Comparison of ENCODE assay signal across 1 cellular context in the genomic region with DNA sequence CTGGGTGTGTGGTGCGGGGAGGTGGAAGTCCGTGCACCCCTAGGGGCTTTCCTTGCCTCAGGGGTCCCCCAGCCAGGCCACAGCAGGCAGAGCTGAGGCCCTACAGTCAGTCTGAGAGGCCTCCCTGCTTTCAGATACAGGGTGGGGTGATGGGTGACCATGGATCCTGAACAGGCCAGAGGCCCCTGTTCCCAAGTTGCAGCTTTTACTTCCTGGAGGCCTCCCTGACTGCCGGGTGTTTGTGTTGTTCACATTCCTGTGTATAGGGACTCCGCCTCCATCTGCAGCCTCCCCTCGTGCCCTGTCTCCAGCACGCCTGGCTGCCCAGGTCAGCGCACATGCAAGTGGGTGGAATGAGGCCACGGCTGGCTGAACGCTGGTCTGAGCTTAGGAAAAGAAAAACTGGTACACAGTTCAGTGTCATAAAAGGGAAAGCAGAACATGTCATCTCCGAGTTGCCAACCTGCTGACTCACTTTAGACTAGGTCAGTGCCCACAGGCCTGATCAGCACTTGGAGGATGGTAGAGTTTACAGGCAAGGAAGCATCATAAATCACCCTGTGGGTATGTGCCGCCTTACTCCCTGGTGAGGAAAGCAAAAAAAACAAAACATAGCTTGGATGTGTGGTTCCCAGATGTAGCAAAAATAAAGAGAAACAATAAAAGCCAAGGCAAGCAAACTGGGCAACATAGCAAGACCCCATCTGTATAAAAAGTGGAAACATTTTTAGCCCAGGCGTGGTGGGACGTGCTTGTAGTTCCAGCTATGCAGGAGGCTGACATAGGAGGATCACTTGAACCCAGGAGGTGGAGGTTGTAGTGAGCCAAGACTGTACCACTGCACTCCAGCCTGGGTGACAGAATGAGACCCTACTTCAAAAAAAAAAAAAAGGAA.
A peak's percentile ranks its signal among the peaks of the same experiment; 100 is the strongest.
TF ChIP-seq lines count a peak whose summit lies in the region.

No MANE protein-coding gene starts in this region.

TF ChIP-seq in HepG2, 621 proteins besides CTCF, POLR2A, EP300 and RAD21 (continues in another document):
- TF ChIP-seq MEIS1 (CRISPR knock-in tag; IDR thresholded peaks at IDR 0.05; ENCODE audit: borderline replicate concordance) = peak; percentile 52; the same call in 1 of the 2 replicates
- TF ChIP-seq NFE2L1 (CRISPR knock-in tag; IDR thresholded peaks at IDR 0.05; ENCODE audit: borderline replicate concordance) = no peak
- no peak for TF ChIP-seq ZNF576 (CRISPR knock-in tag; IDR thresholded peaks at IDR 0.05)
- TF ChIP-seq ZMYM2 (CRISPR knock-in tag; IDR thresholded peaks at IDR 0.05) = no peak; the same call in 1 of the 2 replicates
- no peak for TF ChIP-seq REL (CRISPR knock-in tag; conservative IDR thresholded peaks at IDR 0.05)
- TF ChIP-seq ZNF75D (CRISPR knock-in tag; IDR thresholded peaks at IDR 0.05; ENCODE audit: borderline replicate concordance) = no peak
- no peak for TF ChIP-seq NFATC3 (CRISPR knock-in tag; IDR thresholded peaks at IDR 0.05)
- 0 out of 2 replicates have a peak, but pooled peaks have one; percentile 15 for TF ChIP-seq CHD2 (IDR thresholded peaks at IDR 0.05; ENCODE audit: low read depth, low read length)
- no peak for TF ChIP-seq ZNF720 (CRISPR knock-in tag; IDR thresholded peaks at IDR 0.05)
- TF ChIP-seq, protein P1, sequence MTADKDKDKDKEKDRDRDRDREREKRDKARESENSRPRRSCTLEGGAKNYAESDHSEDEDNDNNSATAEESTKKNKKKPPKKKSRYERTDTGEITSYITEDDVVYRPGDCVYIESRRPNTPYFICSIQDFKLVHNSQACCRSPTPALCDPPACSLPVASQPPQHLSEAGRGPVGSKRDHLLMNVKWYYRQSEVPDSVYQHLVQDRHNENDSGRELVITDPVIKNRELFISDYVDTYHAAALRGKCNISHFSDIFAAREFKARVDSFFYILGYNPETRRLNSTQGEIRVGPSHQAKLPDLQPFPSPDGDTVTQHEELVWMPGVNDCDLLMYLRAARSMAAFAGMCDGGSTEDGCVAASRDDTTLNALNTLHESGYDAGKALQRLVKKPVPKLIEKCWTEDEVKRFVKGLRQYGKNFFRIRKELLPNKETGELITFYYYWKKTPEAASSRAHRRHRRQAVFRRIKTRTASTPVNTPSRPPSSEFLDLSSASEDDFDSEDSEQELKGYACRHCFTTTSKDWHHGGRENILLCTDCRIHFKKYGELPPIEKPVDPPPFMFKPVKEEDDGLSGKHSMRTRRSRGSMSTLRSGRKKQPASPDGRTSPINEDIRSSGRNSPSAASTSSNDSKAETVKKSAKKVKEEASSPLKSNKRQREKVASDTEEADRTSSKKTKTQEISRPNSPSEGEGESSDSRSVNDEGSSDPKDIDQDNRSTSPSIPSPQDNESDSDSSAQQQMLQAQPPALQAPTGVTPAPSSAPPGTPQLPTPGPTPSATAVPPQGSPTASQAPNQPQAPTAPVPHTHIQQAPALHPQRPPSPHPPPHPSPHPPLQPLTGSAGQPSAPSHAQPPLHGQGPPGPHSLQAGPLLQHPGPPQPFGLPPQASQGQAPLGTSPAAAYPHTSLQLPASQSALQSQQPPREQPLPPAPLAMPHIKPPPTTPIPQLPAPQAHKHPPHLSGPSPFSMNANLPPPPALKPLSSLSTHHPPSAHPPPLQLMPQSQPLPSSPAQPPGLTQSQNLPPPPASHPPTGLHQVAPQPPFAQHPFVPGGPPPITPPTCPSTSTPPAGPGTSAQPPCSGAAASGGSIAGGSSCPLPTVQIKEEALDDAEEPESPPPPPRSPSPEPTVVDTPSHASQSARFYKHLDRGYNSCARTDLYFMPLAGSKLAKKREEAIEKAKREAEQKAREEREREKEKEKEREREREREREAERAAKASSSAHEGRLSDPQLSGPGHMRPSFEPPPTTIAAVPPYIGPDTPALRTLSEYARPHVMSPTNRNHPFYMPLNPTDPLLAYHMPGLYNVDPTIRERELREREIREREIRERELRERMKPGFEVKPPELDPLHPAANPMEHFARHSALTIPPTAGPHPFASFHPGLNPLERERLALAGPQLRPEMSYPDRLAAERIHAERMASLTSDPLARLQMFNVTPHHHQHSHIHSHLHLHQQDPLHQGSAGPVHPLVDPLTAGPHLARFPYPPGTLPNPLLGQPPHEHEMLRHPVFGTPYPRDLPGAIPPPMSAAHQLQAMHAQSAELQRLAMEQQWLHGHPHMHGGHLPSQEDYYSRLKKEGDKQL (CRISPR knock-in tag; IDR thresholded peaks at IDR 0.05; ENCODE audit: low read depth) = no peak
- no peak; the same call in 1 of the 2 replicates for TF ChIP-seq NAIF1 (CRISPR knock-in tag; IDR thresholded peaks at IDR 0.05; ENCODE audit: borderline replicate concordance)
- TF ChIP-seq ZMAT3 (CRISPR knock-in tag; conservative IDR thresholded peaks at IDR 0.05) = peak; percentile 90
- TF ChIP-seq TCF7 (IDR thresholded peaks at IDR 0.05; ENCODE audit: low read depth) = no peak
- peak; percentile 45; the same call in 1 of the 2 replicates for TF ChIP-seq CCDC6 (CRISPR knock-in tag; IDR thresholded peaks at IDR 0.05)
- TF ChIP-seq FOSL1 (CRISPR knock-in tag; IDR thresholded peaks at IDR 0.05; ENCODE audit: borderline replicate concordance) = no peak
- TF ChIP-seq, protein P2, sequence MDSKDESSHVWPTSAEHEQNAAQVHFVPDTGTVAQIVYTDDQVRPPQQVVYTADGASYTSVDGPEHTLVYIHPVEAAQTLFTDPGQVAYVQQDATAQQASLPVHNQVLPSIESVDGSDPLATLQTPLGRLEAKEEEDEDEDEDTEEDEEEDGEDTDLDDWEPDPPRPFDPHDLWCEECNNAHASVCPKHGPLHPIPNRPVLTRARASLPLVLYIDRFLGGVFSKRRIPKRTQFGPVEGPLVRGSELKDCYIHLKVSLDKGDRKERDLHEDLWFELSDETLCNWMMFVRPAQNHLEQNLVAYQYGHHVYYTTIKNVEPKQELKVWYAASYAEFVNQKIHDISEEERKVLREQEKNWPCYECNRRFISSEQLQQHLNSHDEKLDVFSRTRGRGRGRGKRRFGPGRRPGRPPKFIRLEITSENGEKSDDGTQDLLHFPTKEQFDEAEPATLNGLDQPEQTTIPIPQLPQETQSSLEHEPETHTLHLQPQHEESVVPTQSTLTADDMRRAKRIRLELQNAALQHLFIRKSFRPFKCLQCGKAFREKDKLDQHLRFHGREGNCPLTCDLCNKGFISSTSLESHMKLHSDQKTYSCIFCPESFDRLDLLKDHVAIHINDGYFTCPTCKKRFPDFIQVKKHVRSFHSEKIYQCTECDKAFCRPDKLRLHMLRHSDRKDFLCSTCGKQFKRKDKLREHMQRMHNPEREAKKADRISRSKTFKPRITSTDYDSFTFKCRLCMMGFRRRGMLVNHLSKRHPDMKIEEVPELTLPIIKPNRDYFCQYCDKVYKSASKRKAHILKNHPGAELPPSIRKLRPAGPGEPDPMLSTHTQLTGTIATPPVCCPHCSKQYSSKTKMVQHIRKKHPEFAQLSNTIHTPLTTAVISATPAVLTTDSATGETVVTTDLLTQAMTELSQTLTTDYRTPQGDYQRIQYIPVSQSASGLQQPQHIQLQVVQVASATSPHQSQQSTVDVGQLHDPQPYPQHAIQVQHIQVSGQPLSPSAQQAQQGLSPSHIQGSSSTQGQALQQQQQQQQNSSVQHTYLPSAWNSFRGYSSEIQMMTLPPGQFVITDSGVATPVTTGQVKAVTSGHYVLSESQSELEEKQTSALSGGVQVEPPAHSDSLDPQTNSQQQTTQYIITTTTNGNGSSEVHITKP (CRISPR knock-in tag; IDR thresholded peaks at IDR 0.05; ENCODE audit: low read depth) = no peak
- TF ChIP-seq ATF1 (CRISPR knock-in tag; IDR thresholded peaks at IDR 0.05) = no peak
- TF ChIP-seq IKZF5 (CRISPR knock-in tag; IDR thresholded peaks at IDR 0.05) = peak; percentile 91
- peak; percentile 61 for TF ChIP-seq ZNF124 (CRISPR knock-in tag; IDR thresholded peaks at IDR 0.05)
- TF ChIP-seq ARID2 (CRISPR knock-in tag; IDR thresholded peaks at IDR 0.05; ENCODE audit: borderline replicate concordance) = no peak
- TF ChIP-seq HDAC1 (CRISPR knock-in tag; IDR thresholded peaks at IDR 0.05) = peak; percentile 80; the same call in 1 of the 2 replicates
- no peak for TF ChIP-seq RARG (CRISPR knock-in tag; IDR thresholded peaks at IDR 0.05; ENCODE audit: low read depth)
- peak; percentile 86 for TF ChIP-seq KAT8 (CRISPR knock-in tag; IDR thresholded peaks at IDR 0.05)
- TF ChIP-seq SAP130 (CRISPR knock-in tag; IDR thresholded peaks at IDR 0.05; ENCODE audit: low read depth) = peak; percentile 97
- no peak for TF ChIP-seq ZNF670 (CRISPR knock-in tag; IDR thresholded peaks at IDR 0.05; ENCODE audit: borderline replicate concordance)
- no peak for TF ChIP-seq ZNF382 (CRISPR knock-in tag; IDR thresholded peaks at IDR 0.05; ENCODE audit: borderline replicate concordance)
- no peak for TF ChIP-seq ZNF260 (CRISPR knock-in tag; IDR thresholded peaks at IDR 0.05; ENCODE audit: borderline replicate concordance, low read depth)
- TF ChIP-seq ZNF460 (CRISPR knock-in tag; IDR thresholded peaks at IDR 0.05; ENCODE audit: borderline replicate concordance) = no peak
- TF ChIP-seq, protein P3, sequence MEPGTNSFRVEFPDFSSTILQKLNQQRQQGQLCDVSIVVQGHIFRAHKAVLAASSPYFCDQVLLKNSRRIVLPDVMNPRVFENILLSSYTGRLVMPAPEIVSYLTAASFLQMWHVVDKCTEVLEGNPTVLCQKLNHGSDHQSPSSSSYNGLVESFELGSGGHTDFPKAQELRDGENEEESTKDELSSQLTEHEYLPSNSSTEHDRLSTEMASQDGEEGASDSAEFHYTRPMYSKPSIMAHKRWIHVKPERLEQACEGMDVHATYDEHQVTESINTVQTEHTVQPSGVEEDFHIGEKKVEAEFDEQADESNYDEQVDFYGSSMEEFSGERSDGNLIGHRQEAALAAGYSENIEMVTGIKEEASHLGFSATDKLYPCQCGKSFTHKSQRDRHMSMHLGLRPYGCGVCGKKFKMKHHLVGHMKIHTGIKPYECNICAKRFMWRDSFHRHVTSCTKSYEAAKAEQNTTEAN (CRISPR knock-in tag; conservative IDR thresholded peaks at IDR 0.05) = peak; percentile 92
- TF ChIP-seq TERF1 (CRISPR knock-in tag; IDR thresholded peaks at IDR 0.05) = no peak
- peak; percentile 77; the same call in 1 of the 2 replicates for TF ChIP-seq KLF6 (CRISPR knock-in tag; IDR thresholded peaks at IDR 0.05)
- TF ChIP-seq, protein P4, sequence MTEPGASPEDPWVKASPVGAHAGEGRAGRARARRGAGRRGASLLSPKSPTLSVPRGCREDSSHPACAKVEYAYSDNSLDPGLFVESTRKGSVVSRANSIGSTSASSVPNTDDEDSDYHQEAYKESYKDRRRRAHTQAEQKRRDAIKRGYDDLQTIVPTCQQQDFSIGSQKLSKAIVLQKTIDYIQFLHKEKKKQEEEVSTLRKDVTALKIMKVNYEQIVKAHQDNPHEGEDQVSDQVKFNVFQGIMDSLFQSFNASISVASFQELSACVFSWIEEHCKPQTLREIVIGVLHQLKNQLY (CRISPR knock-in tag; IDR thresholded peaks at IDR 0.05) = peak; percentile 77; the same call in 1 of the 2 replicates
- no peak for TF ChIP-seq CC2D1A (CRISPR knock-in tag; IDR thresholded peaks at IDR 0.05)
- no peak for TF ChIP-seq MBD4 (IDR thresholded peaks at IDR 0.05; ENCODE audit: borderline replicate concordance, low read length)
- peak; percentile 51; the same call in 1 of the 2 replicates for TF ChIP-seq ZNF335 (CRISPR knock-in tag; IDR thresholded peaks at IDR 0.05)
- 0 out of 4 replicates have a peak, but pooled peaks of 1 of the 2 experiments have one; percentile 9 for TF ChIP-seq REST (IDR thresholded peaks at IDR 0.05; ENCODE audit: borderline replicate concordance in 1 of 2, low read depth in 1 of 2, low read length in 2 of 2)
- no peak for TF ChIP-seq ATM (IDR thresholded peaks at IDR 0.05; ENCODE audit: borderline replicate concordance)
- TF ChIP-seq GTF2F1 (IDR thresholded peaks at IDR 0.05; ENCODE audit: low read length) = no peak
- TF ChIP-seq RARA (CRISPR knock-in tag; IDR thresholded peaks at IDR 0.05) = peak; percentile 89
- TF ChIP-seq ZNF180 (CRISPR knock-in tag; IDR thresholded peaks at IDR 0.05; ENCODE audit: borderline replicate concordance, low read depth) = no peak
